ENCODE assay signal across 29 cellular contexts in genomic region chr20:62190639-62191411, GRCh38. TPM values are rescaled to one million over a fixed set of nuclear protein-coding genes. Genes with fewer than 3 reads are reported as not detected.
"Had no signal": no experiment of that assay in that cellular context is flagged by ENCODE, and none has a peak within 500 bp of the region (broad histone marks: within the 10 kb centered on the region; RNA-seq: fewer than 3 reads in every experiment).

No MANE protein-coding gene starts in this region.

- H3K27me3 ChIP-seq: breast epithelium, esophagus muscularis mucosa, heart right ventricle, suprapubic skin, transverse colon, uterus had no signal

- H3K9me3 Mint-ChIP-seq: activated naive CD4-positive, alpha-beta T cell treated with anti-CD3 and anti-CD28 coated beads, Interleukin-2, amount 50 U/mL, for 24 hours; dendritic cell treated with granulocyte-macrophage colony-stimulating factor and Interleukin-4, amounts not matched to agents 40 ng/mL and 50 ng/mL, for 4 days; naive thymus-derived CD8-positive, alpha-beta T cell; stimulated activated naive CD8-positive, alpha-beta T cell treated with anti-CD3 and anti-CD28 coated beads, Interleukin-15, amount 100 ng/mL, for 72 hours had no signal

- FAIRE-seq: astrocyte, endothelial cell of umbilical vein had no signal

- H3K36me3 ChIP-seq: breast epithelium, prostate gland, uterus had no signal

- H3K27ac ChIP-seq: breast epithelium, esophagus muscularis mucosa, heart right ventricle, prostate gland, skin epidermis, suprapubic skin, transverse colon, uterus had no signal

- H3K4me3 Mint-ChIP-seq: activated naive CD4-positive, alpha-beta T cell treated with anti-CD3 and anti-CD28 coated beads, Interleukin-2, amount 50 U/mL, for 24 hours; dendritic cell treated with granulocyte-macrophage colony-stimulating factor and Interleukin-4, amounts not matched to agents 40 ng/mL and 50 ng/mL, for 4 days; naive thymus-derived CD8-positive, alpha-beta T cell; stimulated activated naive CD8-positive, alpha-beta T cell treated with anti-CD3 and anti-CD28 coated beads, Interleukin-15, amount 100 ng/mL, for 72 hours had no signal

- H3K9me3 ChIP-seq: breast epithelium, esophagus muscularis mucosa, heart right ventricle, prostate gland, suprapubic skin, transverse colon, uterus had no signal

- H3K27me3 Mint-ChIP-seq: activated naive CD4-positive, alpha-beta T cell treated with anti-CD3 and anti-CD28 coated beads, Interleukin-2, amount 50 U/mL, for 24 hours; dendritic cell treated with granulocyte-macrophage colony-stimulating factor and Interleukin-4, amounts not matched to agents 40 ng/mL and 50 ng/mL, for 4 days; naive thymus-derived CD8-positive, alpha-beta T cell; stimulated activated naive CD8-positive, alpha-beta T cell treated with anti-CD3 and anti-CD28 coated beads, Interleukin-15, amount 100 ng/mL, for 72 hours had no signal

- H3K27ac Mint-ChIP-seq: activated naive CD4-positive, alpha-beta T cell treated with anti-CD3 and anti-CD28 coated beads, Interleukin-2, amount 50 U/mL, for 24 hours; dendritic cell treated with granulocyte-macrophage colony-stimulating factor and Interleukin-4, amounts not matched to agents 40 ng/mL and 50 ng/mL, for 4 days had no signal

- H3K4me3 ChIP-seq: breast epithelium, esophagus muscularis mucosa, heart right ventricle, prostate gland, skin epidermis, suprapubic skin, transverse colon, uterus had no signal

- ATAC-seq: activated CD4-positive, CD25-positive, alpha-beta regulatory T cell treated with anti-CD3 and anti-CD28 coated beads, Interleukin-2, amount 50 U/mL, for 24 hours; naive thymus-derived CD8-positive, alpha-beta T cell; stimulated activated naive CD8-positive, alpha-beta T cell treated with anti-CD3 and anti-CD28 coated beads, Interleukin-15, amount 100 ng/mL, for 72 hours had no signal

- H3K4me1 ChIP-seq: breast epithelium, prostate gland, uterus had no signal

- DNase-seq: activated CD4-positive, alpha-beta T cell treated with anti-CD3 and anti-CD28 coated beads, Interleukin-2, amount 50 U/mL, for 1 hour; activated CD8-positive, alpha-beta memory T cell treated with anti-CD3 and anti-CD28 coated beads, Interleukin-2, amount 50 U/mL, for 48 hours; activated gamma-delta T cell; cerebellar nuclear complex; effector CD8-positive, alpha-beta T cell; naive thymus-derived CD8-positive, alpha-beta T cell; occipital lobe; stimulated activated CD4-positive, alpha-beta T cell treated with anti-CD3 and anti-CD28 coated beads, Interleukin-15, amount 100 ng/mL, for 24 hours; stimulated activated CD4-positive, alpha-beta T cell treated with anti-CD3 and anti-CD28 coated beads, Interleukin-2, amount 100 ng/mL, for 48 hours; stimulated activated naive CD8-positive, alpha-beta T cell treated with anti-CD3 and anti-CD28 coated beads, Interleukin-15, amount 100 ng/mL, for 72 hours; T-helper 1 cell; T1000; transverse colon; uterus had no signal

RNA-seq across cellular contexts. Expression of gene HRH3, which starts 29.3 kb away (rescaled TPM):
- total RNA-seq: breast epithelium; endothelial cell of umbilical vein; esophagus muscularis mucosa; heart right ventricle; kidney epithelial cell; liver; mesenteric fat pad; naive thymus-derived CD8-positive, alpha-beta T cell; right cardiac atrium; suprapubic skin; transverse colon; uterus had no signal
- polyA plus RNA-seq: endothelial cell of umbilical vein; heart right ventricle; liver; naive thymus-derived CD8-positive, alpha-beta T cell; right cardiac atrium had no signal
